12 cellular contexts compared by ENCODE assay signal in the genomic region with DNA sequence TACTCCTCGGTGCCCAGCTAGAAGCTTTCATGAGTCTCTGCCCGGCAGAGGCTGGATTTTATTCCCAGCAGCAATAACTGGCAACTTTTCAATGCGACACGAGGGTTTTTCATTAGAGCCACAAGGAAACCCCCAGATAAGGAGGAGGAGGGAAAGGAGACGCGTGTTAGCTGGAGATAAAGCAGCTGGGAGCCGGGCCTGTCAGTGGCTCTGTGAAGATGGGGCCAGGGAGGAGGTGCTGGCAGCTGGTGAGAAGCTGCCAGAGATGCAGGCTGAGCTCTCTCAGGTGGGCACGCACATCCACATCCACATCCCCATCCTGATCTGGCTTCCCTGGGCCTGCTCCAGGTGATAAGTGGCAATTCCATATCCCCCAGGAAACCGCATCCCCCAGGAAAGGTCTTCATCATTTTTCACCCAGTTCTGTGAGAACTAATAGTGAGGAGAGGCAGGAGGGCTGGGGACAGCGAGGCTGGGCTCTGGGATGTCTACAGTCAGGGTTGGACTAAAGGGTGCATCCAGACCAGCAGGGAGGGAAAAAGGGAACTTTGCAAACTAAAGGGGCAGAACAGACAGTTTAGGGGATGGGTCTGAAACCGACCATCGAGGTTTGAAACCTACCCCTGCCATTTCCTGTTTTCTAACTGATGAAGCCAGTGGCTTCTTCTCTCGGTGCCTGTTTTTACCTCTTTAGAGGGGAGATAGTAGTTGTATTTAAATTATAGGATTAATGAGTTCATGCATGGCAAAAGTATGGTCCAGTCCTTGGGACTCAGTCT.
DNase-seq lines count a peak whose midpoint lies in the region; ATAC-seq and TF ChIP-seq lines count a peak whose summit lies in the region.
"Had no signal": no experiment of that assay in that cellular context is flagged by ENCODE, and none has a peak within 500 bp of the region (broad histone marks: within the 10 kb centered on the region; RNA-seq: fewer than 3 reads in every experiment).

No MANE protein-coding gene starts in this region.

- H3K9me3 Mint-ChIP-seq in naive B cell: peaks cover 0 to 4% (median under 1%) of the 10 kb centered on the region in 7 donors
- H3K9me3 Mint-ChIP-seq in CD8-positive, alpha-beta memory T cell: no peaks in the 10 kb centered on the region

- no peaks in the 10 kb centered on the region for H3K27me3 Mint-ChIP-seq in T-helper 17 cell
- H3K27me3 Mint-ChIP-seq in naive B cell: no peaks in the 10 kb centered on the region
- no peaks in the 10 kb centered on the region for H3K27me3 Mint-ChIP-seq in CD8-positive, alpha-beta memory T cell

- peaks cover 61% of the 10 kb centered on the region for H3K4me1 ChIP-seq in DND-41 (ENCODE audit: insufficient read depth, low read length)
- peaks cover 28% of the 10 kb centered on the region for H3K4me1 ChIP-seq in CD8-positive, alpha-beta memory T cell (ENCODE audit: insufficient read depth, low read length)

- no peaks in the 10 kb centered on the region for H3K36me3 ChIP-seq in DND-41 (ENCODE audit: insufficient read depth, low read length)
- no peaks in the 10 kb centered on the region for H3K36me3 ChIP-seq in CD8-positive, alpha-beta memory T cell (ENCODE audit: insufficient read depth, low read length)
- H3K36me3 ChIP-seq: left ventricle myocardium inferior had no signal

- CTCF ChIA-PET in CD8-positive, alpha-beta memory T cell (lab: Charles Lee): no interaction called here

- no peak overlapping the region for H3K4me3 ChIP-seq in DND-41 (ENCODE audit: low read depth in 1 of 2, low read length in 2 of 2)
- no peak overlapping the region for H3K4me3 ChIP-seq in CD8-positive, alpha-beta memory T cell (ENCODE audit: low read length)
- H3K4me3 ChIP-seq: left ventricle myocardium inferior, psoas muscle had no signal

- H4K20me1 ChIP-seq in DND-41 (ENCODE audit: insufficient read depth, low read length): no peaks in the 10 kb centered on the region

- H3K4me1 Mint-ChIP-seq in T-helper 17 cell: peaks cover 39% of the 10 kb centered on the region
- peaks cover 51 to 63% (median 57%) of the 10 kb centered on the region in 3 donors for H3K4me1 Mint-ChIP-seq in naive B cell
- peaks cover 36 to 37% (median 37%) of the 10 kb centered on the region in 3 donors for H3K4me1 Mint-ChIP-seq in CD8-positive, alpha-beta memory T cell

- H3K36me3 Mint-ChIP-seq in T-helper 17 cell (ENCODE audit: low read depth): no peaks in the 10 kb centered on the region
- peaks cover 0 to 4% of the 10 kb centered on the region in 2 donors for H3K36me3 Mint-ChIP-seq in naive B cell
- H3K36me3 Mint-ChIP-seq in CD8-positive, alpha-beta memory T cell: no peaks in the 10 kb centered on the region

- POLR2A ChIA-PET in CD8-positive, alpha-beta memory T cell (lab: Charles Lee): no interaction called here

- peak overlapping the region; percentile 40 for H3K9ac ChIP-seq in DND-41 (ENCODE audit: low read depth, low read length)

- H3K4me3 Mint-ChIP-seq in T-helper 17 cell (peak overlapping the region; percentile 36), naive B cell (peak overlapping the region in 7 of 8 donors; percentile 7 to 84 (median 62))
- H3K4me3 Mint-ChIP-seq in CD8-positive, alpha-beta memory T cell: peak overlapping the region in 1 of 7 donors; percentile 13

- H2AFZ ChIP-seq in DND-41 (ENCODE audit: low read depth, low read length): peak overlapping the region; percentile 61

- H3K27ac Mint-ChIP-seq in T-helper 17 cell: peak overlapping the region; percentile 72
- peak overlapping the region in 5 of 6 donors; percentile 32 to 96 (median 49) for H3K27ac Mint-ChIP-seq in naive B cell
- peak overlapping the region in 1 of 8 donors; percentile 15 for H3K27ac Mint-ChIP-seq in CD8-positive, alpha-beta memory T cell

- peak; percentile 51 for ATAC-seq in DND-41 (ENCODE audit: insufficient read depth, low read depth)
- no peak for ATAC-seq in T-helper 17 cell
- peak; percentile 40 to 45 for ATAC-seq in naive B cell (ENCODE audit: low read depth in 2 of 2)
- ATAC-seq: psoas muscle had no signal

- H3K9me3 ChIP-seq in DND-41 (ENCODE audit: insufficient read depth, low read length, severe bottlenecking): no peaks in the 10 kb centered on the region
- H3K9me3 ChIP-seq in T-helper 17 cell (ENCODE audit: control insufficient read depth, low read length, poor library complexity, severe bottlenecking): no peaks in the 10 kb centered on the region
- H3K9me3 ChIP-seq in CD8-positive, alpha-beta memory T cell (ENCODE audit: low read length): no peaks in the 10 kb centered on the region
- H3K9me3 ChIP-seq: psoas muscle had no signal

- H3K79me2 ChIP-seq in DND-41 (ENCODE audit: insufficient read depth, low read length): no peaks in the 10 kb centered on the region

- peak; percentile 71 for DNase-seq in DND-41
- DNase-seq in KBM-7: peak; percentile 40
- no peak for DNase-seq in T-helper 17 cell
- peak; percentile 6 for DNase-seq in naive B cell
- DNase-seq in activated gamma-delta T cell (lab: John Stamatoyannopoulos, UW): no peak
- DNase-seq in SW480 (ENCODE audit: low spot score): no peak
- DNase-seq in CD8-positive, alpha-beta memory T cell: no peak
- DNase-seq: activated effector memory CD4-positive, alpha-beta T cell treated with anti-CD3 and anti-CD28 coated beads, Interleukin-2, amount 50 U/mL, for 16 hours; left ventricle myocardium inferior; NCI-H1436; psoas muscle had no signal

- H3K27me3 ChIP-seq in DND-41 (ENCODE audit: insufficient read depth, low read length, poor library complexity): no peaks in the 10 kb centered on the region
- H3K27me3 ChIP-seq in CD8-positive, alpha-beta memory T cell (ENCODE audit: insufficient read depth, low read length, poor library complexity, severe bottlenecking): no peaks in the 10 kb centered on the region

- no peak for TF ChIP-seq CTCF in DND-41 (IDR thresholded peaks at IDR 0.05; ENCODE audit: borderline replicate concordance, extremely low read depth, low read length, poor library complexity, severe bottlenecking)

- H3K27ac ChIP-seq in DND-41 (ENCODE audit: low read length): peak overlapping the region; percentile 89
- no peak overlapping the region for H3K27ac ChIP-seq in CD8-positive, alpha-beta memory T cell (ENCODE audit: low read depth, low read length)
- H3K27ac ChIP-seq: C4-2B, left ventricle myocardium inferior, psoas muscle had no signal

- peak overlapping the region; percentile 47 for H3K4me2 ChIP-seq in DND-41 (ENCODE audit: insufficient read depth, low read length)

- in situ Hi-C loops in KBM-7 (cut with MboI; ENCODE audit: low pct_unique_long_range_greater_than_20kb, low sequenced_read_pairs): no loop called here

Comparison
In these comparisons a context has a peak if more than half of its experiments do, and no peak if none do; other contexts are left out.
1. DNase-seq: peak in DND-41 (single experiment), KBM-7 (single experiment) and naive B cell (single experiment); none in T-helper 17 cell (0 of 3), activated gamma-delta T cell (single experiment), SW480 (single experiment) and CD8-positive, alpha-beta memory T cell (0 of 5).